In the genomic region with DNA sequence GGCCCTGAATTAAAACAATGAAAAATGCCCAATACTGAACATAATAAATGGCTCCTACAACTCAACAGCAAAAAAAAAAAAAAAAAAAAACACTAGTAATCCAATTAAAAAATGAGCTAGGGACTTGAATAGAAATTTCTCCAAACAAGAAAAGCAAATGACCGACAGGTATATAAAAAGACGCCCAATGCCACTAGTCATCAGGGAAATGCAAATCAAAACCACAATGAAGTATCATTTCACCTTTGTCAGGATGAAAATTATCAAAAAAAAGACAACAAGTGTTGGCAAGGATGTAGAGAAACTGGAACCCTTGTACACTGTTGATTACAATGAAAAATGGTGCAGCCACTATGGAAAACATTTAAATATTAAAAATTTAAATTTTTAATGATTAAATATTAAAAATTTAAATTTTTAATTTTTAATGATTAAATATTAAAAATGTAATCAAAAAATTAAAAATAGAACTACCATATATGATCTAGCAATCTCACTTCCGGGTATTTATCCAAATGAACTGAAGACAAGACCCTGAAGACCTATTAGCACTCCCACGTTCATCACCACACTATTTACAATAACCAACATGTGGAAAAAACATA, we compare ENCODE assay signal across 21 cellular contexts.
"Had no signal": no experiment of that assay in that cellular context is flagged by ENCODE, and none has a peak within 500 bp of the region (broad histone marks: within the 10 kb centered on the region; RNA-seq: fewer than 3 reads in every experiment).

No MANE protein-coding gene starts in this region.

- H3K4me1 Mint-ChIP-seq: mesothelial cell of epicardium, natural killer cell had no signal

- ATAC-seq: foreskin keratinocyte; heart left ventricle; natural killer cell; sciatic nerve; stimulated activated memory B cell treated with anti-CD40 and anti-IgM and Interleukin-4, amounts not matched to agents 10 μg/mL and 1 μg/mL and 100 μg/mL, for 72 hours; upper lobe of right lung had no signal

- H3K27me3 ChIP-seq: foreskin keratinocyte, heart left ventricle, spleen, tibial nerve, upper lobe of right lung, vagina had no signal

- H3K27ac ChIP-seq: foreskin keratinocyte, heart left ventricle, spleen, upper lobe of right lung, vagina had no signal

- H3K27ac Mint-ChIP-seq: dendritic cell treated with granulocyte-macrophage colony-stimulating factor and Interleukin-4, amounts not matched to agents 40 ng/mL and 50 ng/mL, for 4 days; mesothelial cell of epicardium; natural killer cell; stimulated activated memory B cell treated with anti-CD40 and anti-IgM and Interleukin-4, amounts not matched to agents 10 μg/mL and 1 μg/mL and 100 μg/mL, for 72 hours; stimulated activated naive CD8-positive, alpha-beta T cell treated with anti-CD3 and anti-CD28 coated beads, Interleukin-15, Interleukin-2, amounts not matched to agents 100 ng/mL and 50 ng/mL, for 24 hours had no signal

- H3K4me3 ChIP-seq: heart left ventricle, spleen, tibial nerve, upper lobe of right lung, vagina had no signal

- H3K9me3 Mint-ChIP-seq: dendritic cell treated with granulocyte-macrophage colony-stimulating factor and Interleukin-4, amounts not matched to agents 40 ng/mL and 50 ng/mL, for 4 days; mesothelial cell of epicardium; natural killer cell; neural crest cell; stimulated activated memory B cell treated with anti-CD40 and anti-IgM and Interleukin-4, amounts not matched to agents 10 μg/mL and 1 μg/mL and 100 μg/mL, for 72 hours; stimulated activated naive CD8-positive, alpha-beta T cell treated with anti-CD3 and anti-CD28 coated beads, Interleukin-15, Interleukin-2, amounts not matched to agents 100 ng/mL and 50 ng/mL, for 24 hours had no signal

- H3K27me3 Mint-ChIP-seq: dendritic cell treated with granulocyte-macrophage colony-stimulating factor and Interleukin-4, amounts not matched to agents 40 ng/mL and 50 ng/mL, for 4 days; stimulated activated memory B cell treated with anti-CD40 and anti-IgM and Interleukin-4, amounts not matched to agents 10 μg/mL and 1 μg/mL and 100 μg/mL, for 72 hours; stimulated activated naive CD8-positive, alpha-beta T cell treated with anti-CD3 and anti-CD28 coated beads, Interleukin-15, Interleukin-2, amounts not matched to agents 100 ng/mL and 50 ng/mL, for 24 hours had no signal

- DNase-seq: erythroblast; foreskin keratinocyte; heart left ventricle; hippocampal formation; kidney glomerular epithelial cell; mammary epithelial cell; natural killer cell; posterior cingulate gyrus; spleen; stimulated activated CD4-positive, alpha-beta T cell treated with anti-CD3 and anti-CD28 coated beads, Interleukin-15, amount 100 ng/mL, for 24 hours; stimulated activated CD4-positive, alpha-beta T cell treated with anti-CD3 and anti-CD28 coated beads, Interleukin-1b, Interleukin-23, amount 100 ng/mL, for 48 hours; stimulated activated CD4-positive, alpha-beta T cell treated with anti-CD3 and anti-CD28 coated beads, Interleukin-4, amount 100 ng/mL, for 24 hours; upper lobe of right lung had no signal

- H3K4me1 ChIP-seq: foreskin keratinocyte, heart left ventricle, spleen, upper lobe of right lung, vagina had no signal

- H3K9me3 ChIP-seq: heart left ventricle, spleen, tibial nerve, upper lobe of right lung, vagina had no signal

- H3K4me3 Mint-ChIP-seq: dendritic cell treated with granulocyte-macrophage colony-stimulating factor and Interleukin-4, amounts not matched to agents 40 ng/mL and 50 ng/mL, for 4 days; mesothelial cell of epicardium; natural killer cell; neural crest cell; stimulated activated memory B cell treated with anti-CD40 and anti-IgM and Interleukin-4, amounts not matched to agents 10 μg/mL and 1 μg/mL and 100 μg/mL, for 72 hours; stimulated activated naive CD8-positive, alpha-beta T cell treated with anti-CD3 and anti-CD28 coated beads, Interleukin-15, Interleukin-2, amounts not matched to agents 100 ng/mL and 50 ng/mL, for 24 hours had no signal
